Comparison of ENCODE assay signal across 17 cellular contexts in genomic region chr10:48205918-48206317, GRCh38.
DNase-seq lines count a peak whose midpoint lies in the region; ATAC-seq, FAIRE-seq and TF ChIP-seq lines count a peak whose summit lies in the region.
"Had no signal": no experiment of that assay in that cellular context is flagged by ENCODE, and none has a peak within 500 bp of the region (broad histone marks: within the 10 kb centered on the region; RNA-seq: fewer than 3 reads in every experiment).

No MANE protein-coding gene starts in this region.

- no peaks in the 10 kb centered on the region for H3K4me1 Mint-ChIP-seq in stimulated activated naive CD8-positive, alpha-beta T cell treated with anti-CD3 and anti-CD28 coated beads, Interleukin-15, amount 100 ng/mL, for 72 hours
- H3K4me1 Mint-ChIP-seq: activated naive CD8-positive, alpha-beta T cell treated with anti-CD3 and anti-CD28 coated beads, Interleukin-2, amount 50 U/mL, for 24 hours; stimulated activated naive B cell treated with anti-CD40 and anti-IgM and Interleukin-4, amounts not matched to agents 10 μg/mL and 1 μg/mL and 100 μg/mL, for 72 hours had no signal

- H3K27me3 ChIP-seq in GM12878 (replicated peaks in 1 of 2; ENCODE audit: control insufficient read depth in 2 of 2, insufficient read depth in 2 of 2, low read length in 1 of 2) (no peaks in the 10 kb centered on the region), BE2C (peaks cover 8% of the 10 kb centered on the region)

- TF ChIP-seq CTCF in GM12878 (IDR thresholded peaks at IDR 0.05 in 2 of 3, conservative IDR thresholded peaks at IDR 0.05 in 1 of 3; ENCODE audit: control insufficient read depth in 2 of 3, extremely low read depth in 1 of 3, insufficient read depth in 1 of 3, low read depth in 3 of 3, low read length in 3 of 3) (no peak), BE2C (IDR thresholded peaks at IDR 0.05; ENCODE audit: low read depth, low read length) (no peak)

- ATAC-seq in GM21447 (IDR thresholded peaks at IDR 0.05; ENCODE audit: unreplicated experiment) (peak; percentile 80), HG03045 (IDR thresholded peaks at IDR 0.05; ENCODE audit: unreplicated experiment) (peak; percentile 50), GM12878 (peak; percentile 93)
- no peak for ATAC-seq in stimulated activated naive CD8-positive, alpha-beta T cell treated with anti-CD3 and anti-CD28 coated beads, Interleukin-15, amount 100 ng/mL, for 72 hours
- ATAC-seq: activated CD4-positive, CD25-positive, alpha-beta regulatory T cell treated with anti-CD3 and anti-CD28 coated beads, Interleukin-2, amount 50 U/mL, for 24 hours; activated naive CD8-positive, alpha-beta T cell treated with anti-CD3 and anti-CD28 coated beads, Interleukin-2, amount 50 U/mL, for 24 hours; stimulated activated naive B cell treated with anti-CD40 and anti-IgM and Interleukin-4, amounts not matched to agents 10 μg/mL and 1 μg/mL and 100 μg/mL, for 72 hours had no signal

- in situ Hi-C loops in Caki2 (cut with HindIII; ENCODE audit: low pct_unique_long_range_greater_than_20kb, low sequenced_read_pairs): no loop called here
- in situ Hi-C loops in GM12878 (cut with MboI): no loop called here

- no peak for TF ChIP-seq POLR2A in GM12878 (IDR thresholded peaks at IDR 0.05; ENCODE audit: low read depth, low read length)

- TF ChIP-seq RAD21 in GM12878 (IDR thresholded peaks at IDR 0.05; ENCODE audit: insufficient read depth, low read depth, low read length): no peak

- no peak overlapping the region for H3K27ac ChIP-seq in GM12878 (ENCODE audit: control insufficient read depth, insufficient read depth)

- H3K4me3 Mint-ChIP-seq in stimulated activated naive CD8-positive, alpha-beta T cell treated with anti-CD3 and anti-CD28 coated beads, Interleukin-15, amount 100 ng/mL, for 72 hours: no peak overlapping the region
- H3K4me3 Mint-ChIP-seq: activated naive CD8-positive, alpha-beta T cell treated with anti-CD3 and anti-CD28 coated beads, Interleukin-2, amount 50 U/mL, for 24 hours; activated T-cell treated with anti-CD3 and anti-CD28 coated beads, Interleukin-2, amount 50 U/mL, for 24 hours; stimulated activated naive B cell treated with anti-CD40 and anti-IgM and Interleukin-4, amounts not matched to agents 10 μg/mL and 1 μg/mL and 100 μg/mL, for 72 hours; T-helper 1 cell treated with Interleukin-12 subunit alpha and Interleukin-12 subunit beta and Interleukin-4 antibody, amounts not matched to agents 30 μg/mL and 1 μg/mL, for 36 hours had no signal

- H2AFZ ChIP-seq in GM12878 (ENCODE audit: control insufficient read depth, low read depth, low read length): 0 out of 2 replicates have a peak overlapping the region, but pooled peaks have one; percentile 50

- no peak overlapping the region for H3K4me2 ChIP-seq in GM12878 (ENCODE audit: control insufficient read depth, insufficient read depth)

- no peaks in the 10 kb centered on the region for H3K79me2 ChIP-seq in GM12878 (ENCODE audit: control insufficient read depth, insufficient read depth, low read length)

- no peak overlapping the region for H3K27ac Mint-ChIP-seq in stimulated activated naive CD8-positive, alpha-beta T cell treated with anti-CD3 and anti-CD28 coated beads, Interleukin-15, amount 100 ng/mL, for 72 hours
- H3K27ac Mint-ChIP-seq: activated naive CD8-positive, alpha-beta T cell treated with anti-CD3 and anti-CD28 coated beads, Interleukin-2, amount 50 U/mL, for 24 hours; activated T-cell treated with anti-CD3 and anti-CD28 coated beads, Interleukin-2, amount 50 U/mL, for 24 hours; stimulated activated naive B cell treated with anti-CD40 and anti-IgM and Interleukin-4, amounts not matched to agents 10 μg/mL and 1 μg/mL and 100 μg/mL, for 72 hours; T-helper 1 cell treated with Interleukin-12 subunit alpha and Interleukin-12 subunit beta and Interleukin-4 antibody, amounts not matched to agents 30 μg/mL and 1 μg/mL, for 36 hours had no signal

- BruUV-seq in GM12878 (replicated peaks; lab: Mats Ljungman, UMichigan): no TSS peak

- SMC1A ChIA-PET in GM12878 (lab: Charles Lee; ENCODE audit: uncharacterized antibody, unreplicated experiment): interaction anchor here (1.1 kb wide), 1 partner anchor 9 kb away, joined by 3 read pairs; no protein-coding TSS in a partner anchor

- no peak overlapping the region for H3K9ac ChIP-seq in GM12878 (ENCODE audit: control insufficient read depth, insufficient read depth, low read length)

- WGBS in GM12878 (ENCODE audit: insufficient coverage, insufficient replicate concordance, low lambda C conversion rate, missing lambda C conversion rate): 7% methylated on average over 4 of the region's 4 CpGs

- no peak for FAIRE-seq in GM12878 (lab: Jason Lieb, UNC)

- H3K4me3 ChIP-seq in GM12878: no peak overlapping the region
- no peak overlapping the region for H3K4me3 ChIP-seq in BE2C (ENCODE audit: low read depth, low read length)

- no peak for TF ChIP-seq EP300 in GM12878 (IDR thresholded peaks at IDR 0.05; ENCODE audit: borderline replicate concordance in 1 of 2, control insufficient read depth in 1 of 2, low read depth in 2 of 2, low read length in 2 of 2)

- H3K4me1 ChIP-seq in GM12878 (ENCODE audit: control insufficient read depth, insufficient read depth, low read length) (peaks cover 4% of the 10 kb centered on the region; the same call in 1 of the 2 replicates), BE2C (no peaks in the 10 kb centered on the region)
- H3K4me1 ChIP-seq: Caco-2 had no signal

- CTCF ChIA-PET in GM12878 (lab: Yijun Ruan, JAX): interaction anchor here (1.0 to 2.2 kb wide), 3 partner anchors 10 to 104 kb away, joined by 3 to 11 read pairs (median 4); no protein-coding TSS in a partner anchor

- no peaks in the 10 kb centered on the region for H4K20me1 ChIP-seq in GM12878 (ENCODE audit: control insufficient read depth, insufficient read depth)

- POLR2A ChIA-PET in GM12878 (lab: Charles Lee): no interaction called here

- intact Hi-C loops in GM12878 (cut with micrococcal nuclease; ENCODE audit: unreplicated experiment): no loop called here

- RAD21 ChIA-PET in GM12878 (lab: Charles Lee; ENCODE audit: unreplicated experiment): interaction anchor here (1.0 to 1.5 kb wide), 2 partner anchors 9 to 478 kb away, joined by 3 to 4 read pairs; no protein-coding TSS in a partner anchor

- H3K36me3 ChIP-seq in GM12878 (ENCODE audit: control insufficient read depth in 2 of 2, insufficient read depth in 2 of 2, low read length in 1 of 2): no peaks in the 10 kb centered on the region
- H3K36me3 ChIP-seq in BE2C: no peaks in the 10 kb centered on the region

- H3K9me3 ChIP-seq in GM12878 (replicated peaks; ENCODE audit: control insufficient read depth, insufficient read depth, low read length): no peaks in the 10 kb centered on the region
- no peaks in the 10 kb centered on the region for H3K9me3 ChIP-seq in BE2C
- H3K9me3 ChIP-seq: Caco-2 had no signal

- H3K9me3 Mint-ChIP-seq in stimulated activated naive CD8-positive, alpha-beta T cell treated with anti-CD3 and anti-CD28 coated beads, Interleukin-15, amount 100 ng/mL, for 72 hours: no peaks in the 10 kb centered on the region
- H3K9me3 Mint-ChIP-seq: activated naive CD8-positive, alpha-beta T cell treated with anti-CD3 and anti-CD28 coated beads, Interleukin-2, amount 50 U/mL, for 24 hours; activated T-cell treated with anti-CD3 and anti-CD28 coated beads, Interleukin-2, amount 50 U/mL, for 24 hours; stimulated activated naive B cell treated with anti-CD40 and anti-IgM and Interleukin-4, amounts not matched to agents 10 μg/mL and 1 μg/mL and 100 μg/mL, for 72 hours; T-helper 1 cell treated with Interleukin-12 subunit alpha and Interleukin-12 subunit beta and Interleukin-4 antibody, amounts not matched to agents 30 μg/mL and 1 μg/mL, for 36 hours had no signal

- H3K27me3 Mint-ChIP-seq in stimulated activated naive CD8-positive, alpha-beta T cell treated with anti-CD3 and anti-CD28 coated beads, Interleukin-15, amount 100 ng/mL, for 72 hours: no peaks in the 10 kb centered on the region

- DNase-seq in Caki2 (ENCODE audit: low read depth): peak; percentile 18
- DNase-seq in GM12878 (ENCODE audit: low read depth, low spot score): peak; percentile 13
- no peak for DNase-seq in stimulated activated naive CD8-positive, alpha-beta T cell treated with anti-CD3 and anti-CD28 coated beads, Interleukin-15, amount 100 ng/mL, for 72 hours
- no peak for DNase-seq in activated CD4-positive, alpha-beta T cell treated with anti-CD3 and anti-CD28 coated beads for 1 hour
- DNase-seq in SIG-M5 (lab: John Stamatoyannopoulos, UW): no peak
- no peak for DNase-seq in BE2C
- DNase-seq: activated naive CD8-positive, alpha-beta T cell treated with anti-CD3 and anti-CD28 coated beads, Interleukin-2, amount 50 U/mL, for 24 hours; activated T-cell treated with anti-CD3 and anti-CD28 coated beads, Interleukin-2, amount 50 U/mL, for 24 hours; Caco-2; NCI-H2081 treated with DMSO at 0.1 percent for 48 hours; NCI-H774; occipital lobe; stimulated activated naive B cell treated with anti-CD40 and anti-IgM and Interleukin-4, amounts not matched to agents 10 μg/mL and 1 μg/mL and 100 μg/mL, for 72 hours had no signal

TF ChIP-seq in GM12878, 131 proteins besides CTCF, POLR2A, EP300 and RAD21 (continues in another document):
- no peak for TF ChIP-seq BRCA1 (IDR thresholded peaks at IDR 0.05; ENCODE audit: low read depth, low read length)
- TF ChIP-seq POU2F2 (IDR thresholded peaks at IDR 0.05; ENCODE audit: borderline replicate concordance, low read depth, low read length): peak; percentile 54; the same call in 1 of the 3 replicates
- no peak for TF ChIP-seq ZBTB11 (CRISPR knock-in tag; IDR thresholded peaks at IDR 0.05)

Comparison
In these comparisons a context has a peak if more than half of its experiments do, and no peak if none do; other contexts are left out.
1. DNase-seq: peak in Caki2 (single experiment) and GM12878 (single experiment); none in stimulated activated naive CD8-positive, alpha-beta T cell treated with anti-CD3 and anti-CD28 coated beads, Interleukin-15, amount 100 ng/mL, for 72 hours (0 of 2), activated CD4-positive, alpha-beta T cell treated with anti-CD3 and anti-CD28 coated beads for 1 hour (single experiment), SIG-M5 (single experiment) and BE2C (single experiment).